ENCODE assay signal across 8 cellular contexts in the genomic region with DNA sequence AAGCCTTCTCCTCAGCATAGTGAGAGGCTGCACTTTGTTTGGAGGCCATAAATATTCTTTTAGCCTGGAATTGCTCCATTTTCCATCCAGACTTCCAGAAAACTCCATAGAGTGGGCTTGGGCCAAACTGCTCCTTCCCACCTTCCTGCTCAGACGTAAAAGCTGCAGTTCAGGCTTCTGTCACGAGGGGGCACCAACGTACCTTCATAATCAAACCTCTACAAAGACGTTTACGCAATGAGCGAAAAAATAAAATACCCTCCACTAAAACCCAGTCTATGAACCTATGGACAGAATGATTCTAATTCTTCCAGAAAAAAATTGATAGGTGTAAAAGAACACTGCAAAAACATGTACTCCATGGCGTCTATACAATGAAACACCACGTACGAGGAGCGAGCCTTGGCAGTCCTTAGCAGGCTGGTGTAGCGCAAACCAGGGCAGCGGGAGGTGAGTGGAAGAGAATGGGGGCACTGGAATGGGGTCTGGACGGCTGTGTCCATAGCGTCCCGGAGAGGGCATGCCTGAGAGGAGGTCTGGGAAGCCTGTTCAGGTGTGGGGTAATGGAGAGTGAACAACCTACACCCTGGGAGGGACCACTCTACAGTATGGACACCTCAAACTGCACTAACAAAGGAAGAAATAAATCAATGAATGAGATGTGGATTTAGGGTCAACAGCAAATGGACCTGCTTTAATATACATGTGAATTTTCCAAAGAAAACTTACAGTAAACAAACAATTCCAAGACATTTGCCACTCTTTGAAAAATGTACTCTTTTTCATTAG. TPM values are rescaled to one million over a fixed set of nuclear protein-coding genes. Genes with fewer than 3 reads are reported as not detected.
A peak's percentile ranks its signal among the peaks of the same experiment; 100 is the strongest.
DNase-seq lines count a peak whose midpoint lies in the region; ATAC-seq and TF ChIP-seq lines count a peak whose summit lies in the region.

No MANE protein-coding gene starts in this region.

- POLR2A ChIA-PET in activated CD8-positive, alpha-beta T cell treated with anti-CD3 and anti-CD28 coated beads, Interleukin-2, amount 10 ng/mL, durations not matched to agents 7 days and 5 days (lab: Charles Lee): no interaction called here

- peak; percentile 60 for DNase-seq in NCI-H345 treated with DMSO at 0.1 percent for 48 hours (lab: John Stamatoyannopoulos, UW; ENCODE audit: unreplicated experiment)
- DNase-seq in activated CD8-positive, alpha-beta T cell treated with anti-CD3 and anti-CD28 coated beads, Interleukin-2, amount 10 ng/mL, durations not matched to agents 7 days and 5 days: peak; percentile 72
- DNase-seq in effector CD4-positive, alpha-beta T cell: peak; percentile 60
- peak; percentile 65 for DNase-seq in lung (ENCODE audit: low spot score)
- DNase-seq in stimulated activated CD4-positive, alpha-beta T cell treated with anti-CD3 and anti-CD28 coated beads, TNF-alpha, amount 100 ng/mL, for 4 hours (ENCODE audit: low read depth in 3 of 3): peak; percentile 21 to 40 (median 39)
- no peak for DNase-seq in HuH-7 (ENCODE audit: low spot score)

- H3K9me3 ChIP-seq in DOHH2 (ENCODE audit: control insufficient read depth, insufficient read depth, low read length) (no peaks in the 10 kb centered on the region), lung (ENCODE audit: control insufficient read depth in 2 of 2, insufficient read depth in 1 of 2, low read length in 1 of 2) (no peaks in the 10 kb centered on the region)

- 6 to 18% methylated on average over 15 of the region's 15 CpGs for WGBS in lung, 2 donors

- peaks cover 4% of the 10 kb centered on the region for H3K4me1 Mint-ChIP-seq in activated CD8-positive, alpha-beta T cell treated with anti-CD3 and anti-CD28 coated beads, Interleukin-2, amount 10 ng/mL, durations not matched to agents 7 days and 5 days (ENCODE audit: low read depth)

- peak overlapping the region; percentile 51 for H3K4me3 Mint-ChIP-seq in activated CD8-positive, alpha-beta T cell treated with anti-CD3 and anti-CD28 coated beads, Interleukin-2, amount 10 ng/mL, durations not matched to agents 7 days and 5 days

- no peaks in the 10 kb centered on the region for H4K20me1 ChIP-seq in DOHH2 (ENCODE audit: control insufficient read depth, insufficient read depth, low read depth, low read length)

- CTCF ChIA-PET in activated CD8-positive, alpha-beta T cell treated with anti-CD3 and anti-CD28 coated beads, Interleukin-2, amount 10 ng/mL, durations not matched to agents 7 days and 5 days (lab: Charles Lee): interaction anchor here (0.6 to 1.6 kb wide), 12 partner anchors 8 to 286 kb away, joined by 3 to 6 read pairs (median 4); partner anchors contain the start of gene TMEM31

- H3K36me3 ChIP-seq in DOHH2 (ENCODE audit: control insufficient read depth, low read length): no peaks in the 10 kb centered on the region
- H3K36me3 ChIP-seq in lung (ENCODE audit: control insufficient read depth in 2 of 2, insufficient read depth in 2 of 2, low read length in 2 of 2): no peaks in the 10 kb centered on the region

- H3F3A ChIP-seq in DOHH2 (ENCODE audit: control insufficient read depth, insufficient read depth): no peaks in the 10 kb centered on the region

- no peaks in the 10 kb centered on the region for H3K36me3 Mint-ChIP-seq in activated CD8-positive, alpha-beta T cell treated with anti-CD3 and anti-CD28 coated beads, Interleukin-2, amount 10 ng/mL, durations not matched to agents 7 days and 5 days (ENCODE audit: low read depth)

- H3K27me3 ChIP-seq in DOHH2 (ENCODE audit: control insufficient read depth, low read length) (no peaks in the 10 kb centered on the region), lung (ENCODE audit: control insufficient read depth, insufficient read depth) (peaks cover 4% of the 10 kb centered on the region)

- no peak overlapping the region for H3K4me3 ChIP-seq in DOHH2 (ENCODE audit: low read length)
- H3K4me3 ChIP-seq in lung: no peak overlapping the region

- no peaks in the 10 kb centered on the region for H3K9me3 Mint-ChIP-seq in activated CD8-positive, alpha-beta T cell treated with anti-CD3 and anti-CD28 coated beads, Interleukin-2, amount 10 ng/mL, durations not matched to agents 7 days and 5 days (ENCODE audit: insufficient read depth)

- no peaks in the 10 kb centered on the region for H3K9me2 ChIP-seq in DOHH2 (replicated peaks; ENCODE audit: control insufficient read depth, low read length)

- no peak overlapping the region for H3K27ac Mint-ChIP-seq in activated CD8-positive, alpha-beta T cell treated with anti-CD3 and anti-CD28 coated beads, Interleukin-2, amount 10 ng/mL, durations not matched to agents 7 days and 5 days

- no peak overlapping the region for H3K27ac ChIP-seq in DOHH2 (ENCODE audit: low read depth, low read length)
- H3K27ac ChIP-seq in lung (ENCODE audit: low read depth in 1 of 2, low read length in 1 of 2): no peak overlapping the region

- no peaks in the 10 kb centered on the region for H3K27me3 Mint-ChIP-seq in activated CD8-positive, alpha-beta T cell treated with anti-CD3 and anti-CD28 coated beads, Interleukin-2, amount 10 ng/mL, durations not matched to agents 7 days and 5 days (ENCODE audit: low read depth)

- no peaks in the 10 kb centered on the region for H3K79me2 ChIP-seq in DOHH2 (ENCODE audit: control insufficient read depth, low read length)

- peak; percentile 74 for TF ChIP-seq CTCF in DOHH2 (IDR thresholded peaks at IDR 0.05; ENCODE audit: low read depth, low read length, poor library complexity, severe bottlenecking)
- TF ChIP-seq CTCF in lung (IDR thresholded peaks at IDR 0.05; ENCODE audit: control extremely low read depth, extremely low read depth): peak; percentile 70

- no peaks in the 10 kb centered on the region for H3K4me1 ChIP-seq in DOHH2 (ENCODE audit: control insufficient read depth, low read length)
- no peaks in the 10 kb centered on the region for H3K4me1 ChIP-seq in lung (ENCODE audit: control insufficient read depth in 2 of 2, insufficient read depth in 2 of 2, low read length in 2 of 2)

- H3K4me2 ChIP-seq in DOHH2 (ENCODE audit: low read length): no peak overlapping the region

- ATAC-seq in HG02798 (IDR thresholded peaks at IDR 0.05; ENCODE audit: poor library complexity, unreplicated experiment) (peak; percentile 82), lung (ENCODE audit: insufficient read depth, low FRiP score) (peak; percentile 70)
- peak; percentile 64 for ATAC-seq in activated CD8-positive, alpha-beta T cell treated with anti-CD3 and anti-CD28 coated beads, Interleukin-2, amount 10 ng/mL, durations not matched to agents 7 days and 5 days

RNA-seq across cellular contexts. Expression of gene RAB40A, which starts 14.3 kb away (rescaled TPM):
- total RNA-seq in activated CD8-positive, alpha-beta T cell treated with anti-CD3 and anti-CD28 coated beads, Interleukin-2, amount 10 ng/mL, durations not matched to agents 7 days and 5 days: not detected
- total RNA-seq in lung: 1 to 10 TPM in 1 of 2 donors, under 1 TPM in 1; 0.37 to 1.1 TPM
- under 1 TPM; 0.06 to 0.12 TPM for polyA plus RNA-seq in lung

RNA-seq across cellular contexts. Expression of gene TCEAL4, which starts 51.7 kb away (rescaled TPM):
- 1 to 10 TPM; 4.0 TPM for total RNA-seq in activated CD8-positive, alpha-beta T cell treated with anti-CD3 and anti-CD28 coated beads, Interleukin-2, amount 10 ng/mL, durations not matched to agents 7 days and 5 days
- 10 to 100 TPM; 35.6 to 89.0 TPM for total RNA-seq in lung
- 100 to 1,000 TPM in 1 of 2 donors, 10 to 100 TPM in 1; 83.5 to 214 TPM for polyA plus RNA-seq in lung

Comparison
In these comparisons a context has a peak if more than half of its experiments do, and no peak if none do; other contexts are left out.
1. RNA of gene TCEAL4, which starts 51.7 kb away (total RNA-seq): 35.6 to 89.0 TPM in lung; 4.0 TPM in activated CD8-positive, alpha-beta T cell treated with anti-CD3 and anti-CD28 coated beads, Interleukin-2, amount 10 ng/mL, durations not matched to agents 7 days and 5 days; every median in the first group is over 4 times any median in the second.
2. Peak in every context shown above with its lines, with median percentiles within 50 percentile points of each other: ATAC-seq.